ENCODE assay signal across 25 cellular contexts in genomic region chr18:58266291-58266690, GRCh38.
"Had no signal": no experiment of that assay in that cellular context is flagged by ENCODE, and none has a peak within 500 bp of the region (broad histone marks: within the 10 kb centered on the region; RNA-seq: fewer than 3 reads in every experiment).

No MANE protein-coding gene starts in this region.

- ATAC-seq: activated naive CD4-positive, alpha-beta T cell treated with anti-CD3 and anti-CD28 coated beads, Interleukin-2, amount 50 U/mL, for 72 hours; activated naive CD8-positive, alpha-beta T cell treated with anti-CD3 and anti-CD28 coated beads, Interleukin-2, amount 50 U/mL, for 24 hours; activated T-cell treated with anti-CD3 and anti-CD28 coated beads, Interleukin-2, amount 50 U/mL, for 4 hours; body of pancreas; T-cell had no signal

- H3K4me3 ChIP-seq: ascending aorta, body of pancreas, cardiac muscle cell, SK-N-MC had no signal

- H3K4me1 ChIP-seq: ascending aorta had no signal

- H3K9me3 ChIP-seq: ascending aorta, body of pancreas had no signal

- DNase-seq: activated B cell treated with CpG ODN at 0.5 μM for 24 hours; activated CD4-positive, alpha-beta memory T cell treated with anti-CD3 and anti-CD28 coated beads for 36 hours; activated CD4-positive, alpha-beta T cell treated with anti-CD3 and anti-CD28 coated beads for 1 hour; activated CD4-positive, alpha-beta T cell treated with anti-CD3 and anti-CD28 coated beads, Interleukin-2, amount 10 ng/mL, durations not matched to agents 7 days and 5 days; activated CD8-positive, alpha-beta memory T cell treated with anti-CD3 and anti-CD28 coated beads for 24 hours; activated effector memory CD4-positive, alpha-beta T cell treated with anti-CD3 and anti-CD28 coated beads, Interleukin-2, amount 50 U/mL, for 16 hours; activated naive CD4-positive, alpha-beta T cell treated with Interleukin-2 at 50 U/mL for 16 hours; activated naive CD8-positive, alpha-beta T cell treated with anti-CD3 and anti-CD28 coated beads, Interleukin-2, amount 50 U/mL, for 24 hours; activated T-cell treated with anti-CD3 and anti-CD28 coated beads, Interleukin-2, amount 50 U/mL, for 4 hours; amniotic stem cell; body of pancreas; KBM-7; NCI-H1092; NCI-H1417 treated with DMSO at 0.1 percent for 48 hours; NCI-H1694; NCI-H2029 treated with DMSO at 0.1 percent for 48 hours; NCI-H69; T-cell; T-helper 2 cell; T1000 had no signal

- H3K36me3 ChIP-seq: ascending aorta, cardiac muscle cell had no signal

- H3K27ac ChIP-seq: ascending aorta, body of pancreas, cardiac muscle cell, SK-N-MC had no signal

- FAIRE-seq: TTC549 had no signal

- H3K27me3 ChIP-seq: ascending aorta, body of pancreas, cardiac muscle cell had no signal
